9 cellular contexts compared by ENCODE assay signal in the genomic region with DNA sequence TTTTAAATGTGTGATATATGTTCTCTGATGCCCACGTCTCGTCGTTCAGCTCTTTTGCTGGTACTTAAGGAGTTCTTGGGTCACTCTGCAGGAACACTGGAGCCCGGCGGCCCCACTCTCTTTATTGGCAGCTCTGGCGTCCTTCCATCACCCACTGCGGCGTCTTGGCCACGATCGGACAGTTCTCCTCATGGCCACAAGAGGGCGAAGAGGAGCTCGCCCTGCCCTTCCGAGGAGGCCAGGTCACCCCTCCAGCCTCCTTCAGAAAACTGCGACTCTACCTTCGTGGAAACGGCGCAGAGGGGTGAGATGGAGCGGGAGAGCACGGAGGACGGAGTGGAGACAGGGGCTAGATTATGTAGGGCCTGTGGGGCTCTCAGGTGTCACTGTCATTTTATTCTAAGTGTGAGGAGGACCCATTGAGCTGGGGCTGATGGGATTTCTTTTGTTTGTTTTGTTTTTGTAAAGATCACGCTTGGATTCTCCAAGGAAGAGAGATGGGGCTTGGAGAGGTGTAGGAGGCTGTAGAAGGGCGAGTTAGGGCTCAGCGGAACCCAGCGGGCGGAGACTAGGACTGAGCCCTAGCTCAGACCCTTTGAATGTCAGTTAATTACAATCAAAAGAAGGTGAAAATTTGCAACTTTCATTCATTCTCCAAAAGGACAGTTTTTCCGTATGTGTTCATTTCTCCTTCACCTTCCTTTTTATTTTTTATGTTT. TPM values are rescaled to one million over a fixed set of nuclear protein-coding genes. Genes with fewer than 3 reads are reported as not detected.
DNase-seq lines count a peak whose midpoint lies in the region; ATAC-seq, FAIRE-seq and TF ChIP-seq lines count a peak whose summit lies in the region.
"Had no signal": no experiment of that assay in that cellular context is flagged by ENCODE, and none has a peak within 500 bp of the region (broad histone marks: within the 10 kb centered on the region; RNA-seq: fewer than 3 reads in every experiment).

No MANE protein-coding gene starts in this region.

- no peaks in the 10 kb centered on the region for H3K36me3 ChIP-seq in small intestine (ENCODE audit: control insufficient read depth in 2 of 2, insufficient read depth in 2 of 2, low read length in 2 of 2)

- 44 to 73% (median 64%) methylated on average over 26 of the region's 26 CpGs for WGBS in small intestine, 3 donors

- no peak for DNase-seq in CD14-positive monocyte (ENCODE audit: low spot score)
- peak; percentile 8 for DNase-seq in H4 (ENCODE audit: low spot score)
- peak; percentile 63 for DNase-seq in SK-MEL-5 (ENCODE audit: low read depth, low spot score)
- DNase-seq in islet precursor cell: peak; percentile 79
- no peak for DNase-seq in NCI-H2081 treated with DMSO at 0.1 percent for 48 hours (lab: John Stamatoyannopoulos, UW)
- DNase-seq in NCI-H510A treated with DMSO at 0.1 percent for 48 hours (lab: John Stamatoyannopoulos, UW): no peak
- DNase-seq in small intestine: no peak
- DNase-seq: NCI-H187 had no signal

- no peak overlapping the region for H3K4me3 Mint-ChIP-seq in CD14-positive monocyte

- peaks cover 2% of the 10 kb centered on the region for H3K9me3 ChIP-seq in small intestine (ENCODE audit: control insufficient read depth, low read depth)

- H3K36me3 Mint-ChIP-seq in CD14-positive monocyte: no peaks in the 10 kb centered on the region

- no peak for FAIRE-seq in small intestine (lab: Jason Lieb, UNC)

- peaks cover 0 to 9% (median 2%) of the 10 kb centered on the region in 3 donors for H3K27me3 Mint-ChIP-seq in CD14-positive monocyte (ENCODE audit: low read depth in 3 of 3)

- H3K27ac Mint-ChIP-seq in CD14-positive monocyte: no peak overlapping the region

- TF ChIP-seq CTCF in CD14-positive monocyte (IDR thresholded peaks at IDR 0.05): peak; percentile 43

- intact Hi-C loops in CD14-positive monocyte (cut with micrococcal nuclease): no loop called here

- no peak for ATAC-seq in GM19463 (IDR thresholded peaks at IDR 0.05; ENCODE audit: unreplicated experiment)

- H3K27ac ChIP-seq in small intestine (ENCODE audit: low read depth in 1 of 2, low read length in 1 of 2): no peak overlapping the region

- H3K27me3 ChIP-seq in small intestine (ENCODE audit: control insufficient read depth in 2 of 2, insufficient read depth in 2 of 2, low read length in 2 of 2): no peaks in the 10 kb centered on the region

- H3K4me1 Mint-ChIP-seq in CD14-positive monocyte: no peaks in the 10 kb centered on the region

- H3K4me1 ChIP-seq in small intestine (ENCODE audit: control insufficient read depth in 2 of 2, insufficient read depth in 1 of 2, low read depth in 1 of 2, low read length in 1 of 2): no peaks in the 10 kb centered on the region

- in situ Hi-C loops in SK-MEL-5 (cut with HindIII; ENCODE audit: low pct_unique_long_range_greater_than_20kb, low sequenced_read_pairs): no loop called here

- peaks cover 5 to 19% (median 10%) of the 10 kb centered on the region in 7 donors for H3K9me3 Mint-ChIP-seq in CD14-positive monocyte

- H3K4me3 ChIP-seq in small intestine (ENCODE audit: low read depth in 1 of 2, low read length in 2 of 2): no peak overlapping the region

RNA-seq across cellular contexts. Expression of a gene that starts 28.0 kb away (rescaled TPM):
- polyA plus RNA-seq in CD14-positive monocyte: not detected
- 0.04 and 0.25 TPM in 2 replicates for total RNA-seq in H4 (2014; rRNA removed; shearing (Covaris generic))
- total RNA-seq in SK-MEL-5 (2014; rRNA removed; shearing (Covaris generic)): 11.1 and 11.6 TPM in 2 replicates
- polyA plus RNA-seq in SK-MEL-5 (2015; cell fraction: cytosol; rRNA removed): 7.0 and 8.4 TPM in 2 replicates
- polyA plus RNA-seq in SK-MEL-5 (2015; cell fraction: nucleus; rRNA removed): 15.8 and 39.6 TPM in 2 replicates
- polyA plus RNA-seq in small intestine: under 1 TPM in 1 of 3 donors, not detected in 2; 0.03 TPM

Comparison
In these comparisons a context has a peak if more than half of its experiments do, and no peak if none do; other contexts are left out.
1. DNase-seq: peak in H4 (single experiment), SK-MEL-5 (single experiment) and islet precursor cell (single experiment); none in CD14-positive monocyte (single experiment), NCI-H2081 treated with DMSO at 0.1 percent for 48 hours (single experiment), NCI-H510A treated with DMSO at 0.1 percent for 48 hours (single experiment) and small intestine (single experiment).